8 cellular contexts compared by ENCODE assay signal in genomic region chr9:136842380-136842948, GRCh38. TPM values are rescaled to one million over a fixed set of nuclear protein-coding genes. Genes with fewer than 3 reads are reported as not detected.
DNase-seq lines count a peak whose midpoint lies in the region; ATAC-seq, FAIRE-seq and TF ChIP-seq lines count a peak whose summit lies in the region.
"Not testable (repeated sequence)": the region's sequence is repeated elsewhere in the genome, so short reads cannot be mapped to it uniquely, and the experiment has no call there.

Gene AJM1, plus strand, starts transcription at chr9:136842478. Its CDS starts 1,937 bp downstream, at chr9:136844415.

- H3K79me2 ChIP-seq in Loucy (ENCODE audit: insufficient read depth, low read length): not testable (repeated sequence)

- H2AFZ ChIP-seq in Loucy (ENCODE audit: low read length): not testable (repeated sequence)

- not testable (repeated sequence) for H3K9me3 ChIP-seq in Loucy (ENCODE audit: insufficient read depth, low read depth, low read length)

- not testable (repeated sequence) for H3K9me2 ChIP-seq in Loucy (replicated peaks; ENCODE audit: low read depth, low read length)

- DNase-seq in DMS79 treated with DMSO at 0.1 percent for 48 hours (lab: John Stamatoyannopoulos, UW) (peak; percentile 48), H54 (ENCODE audit: insufficient read length, low spot score) (peak; percentile 97), SHP77 treated with DMSO at 0.1 percent for 48 hours (lab: John Stamatoyannopoulos, UW) (peak; percentile 41), fibroblast of mammary gland (ENCODE audit: low read depth) (peak; percentile 67), natural killer cell (peak; percentile 81)
- peak; percentile 78 for DNase-seq in activated T-helper 2 cell treated with anti-CD3 and anti-CD28 coated beads, Interferon-gamma antibody, Interleukin-2, Interleukin-4, amounts not matched to agents 10 μg/mL and 5 μg/mL and 100 μg/mL, durations not matched to agents 14 hours and 24 hours and 36 hours (ENCODE audit: low spot score)
- peak; percentile 46 to 67 for DNase-seq in stimulated activated CD8-positive, alpha-beta memory T cell treated with anti-CD3 and anti-CD28 coated beads, Interleukin-7, amount 100 ng/mL, for 4 hours (ENCODE audit: low read depth in 2 of 2)

- not testable (repeated sequence) for TF ChIP-seq POLR2A in H54 (IDR thresholded peaks at IDR 0.05; ENCODE audit: low read depth, low read length)

- peaks cover 14% of the 10 kb centered on the region for H3K36me3 Mint-ChIP-seq in activated T-helper 2 cell treated with anti-CD3 and anti-CD28 coated beads, Interferon-gamma antibody, Interleukin-2, Interleukin-4, amounts not matched to agents 10 μg/mL and 5 μg/mL and 100 μg/mL, durations not matched to agents 14 hours and 24 hours and 36 hours (ENCODE audit: low read depth)
- not testable (repeated sequence) for H3K36me3 Mint-ChIP-seq in natural killer cell

- not testable (repeated sequence) for H3F3A ChIP-seq in Loucy (ENCODE audit: low read depth)

- H3K36me3 ChIP-seq in Loucy (ENCODE audit: insufficient read depth, low read length): not testable (repeated sequence)

- TF ChIP-seq CTCF in Loucy (conservative IDR thresholded peaks at IDR 0.05; ENCODE audit: low read length) (peak; percentile 73), fibroblast of mammary gland (conservative IDR thresholded peaks at IDR 0.05; ENCODE audit: control insufficient read depth, insufficient read depth, low read depth, low read length) (peak; percentile 75), natural killer cell (IDR thresholded peaks at IDR 0.05) (peak; percentile 86)

- H3K9ac ChIP-seq in Loucy (ENCODE audit: low read depth, low read length, poor library complexity, severe bottlenecking): not testable (repeated sequence)

- not testable (repeated sequence) for H3K27ac Mint-ChIP-seq in activated T-helper 2 cell treated with anti-CD3 and anti-CD28 coated beads, Interferon-gamma antibody, Interleukin-2, Interleukin-4, amounts not matched to agents 10 μg/mL and 5 μg/mL and 100 μg/mL, durations not matched to agents 14 hours and 24 hours and 36 hours
- H3K27ac Mint-ChIP-seq in natural killer cell: peak within 1 kb of the TSS; percentile 84 to 93

- peak; percentile 85 to 93 (median 85) for ATAC-seq in natural killer cell

- FAIRE-seq in H54 (lab: Jason Lieb, UNC): not testable (repeated sequence)

- not testable (repeated sequence) for H3K9me3 Mint-ChIP-seq in activated T-helper 2 cell treated with anti-CD3 and anti-CD28 coated beads, Interferon-gamma antibody, Interleukin-2, Interleukin-4, amounts not matched to agents 10 μg/mL and 5 μg/mL and 100 μg/mL, durations not matched to agents 14 hours and 24 hours and 36 hours; natural killer cell

- H3K27me3 ChIP-seq in Loucy (ENCODE audit: insufficient read depth, low read length, poor library complexity, severe bottlenecking): not testable (repeated sequence)

- peak within 1 kb of the TSS; percentile 82 for H3K4me2 ChIP-seq in Loucy (ENCODE audit: low read depth, low read length, poor library complexity, severe bottlenecking)

- not testable (repeated sequence) for H4K20me1 ChIP-seq in Loucy (ENCODE audit: insufficient read depth, low read length, poor library complexity, severe bottlenecking)

- H3K4me3 ChIP-seq in Loucy (ENCODE audit: low read length, poor library complexity, severe bottlenecking) (peak within 1 kb of the TSS; percentile 76), fibroblast of mammary gland (ENCODE audit: control insufficient read depth, low read depth, low read length) (peak within 1 kb of the TSS; percentile 38)

- H3K4me1 Mint-ChIP-seq in activated T-helper 2 cell treated with anti-CD3 and anti-CD28 coated beads, Interferon-gamma antibody, Interleukin-2, Interleukin-4, amounts not matched to agents 10 μg/mL and 5 μg/mL and 100 μg/mL, durations not matched to agents 14 hours and 24 hours and 36 hours (ENCODE audit: low read depth): not testable (repeated sequence)
- H3K4me1 Mint-ChIP-seq in natural killer cell: peaks cover 11 to 29% of the 10 kb centered on the region in 2 donors

- peak within 1 kb of the TSS; percentile 79 for H3K4me3 Mint-ChIP-seq in activated T-helper 2 cell treated with anti-CD3 and anti-CD28 coated beads, Interferon-gamma antibody, Interleukin-2, Interleukin-4, amounts not matched to agents 10 μg/mL and 5 μg/mL and 100 μg/mL, durations not matched to agents 14 hours and 24 hours and 36 hours (ENCODE audit: low read depth)
- H3K4me3 Mint-ChIP-seq in natural killer cell: peak within 1 kb of the TSS; percentile 95

- intact Hi-C loops in activated T-helper 2 cell treated with anti-CD3 and anti-CD28 coated beads, Interferon-gamma antibody, Interleukin-2, Interleukin-4, amounts not matched to agents 10 μg/mL and 5 μg/mL and 100 μg/mL, durations not matched to agents 14 hours and 24 hours and 36 hours (cut with micrococcal nuclease): loop anchor here (10.0 kb wide), 1 partner anchor 332 kb away; the partner anchor contains the start of genes LRRC26 and TMEM210
- intact Hi-C loops in natural killer cell (cut with micrococcal nuclease): loop anchor here (2.0 to 10.0 kb wide), 5 partner anchors 35 to 308 kb away; partner anchors contain the start of gene RABL6

- not testable (repeated sequence) for H3K27me3 Mint-ChIP-seq in activated T-helper 2 cell treated with anti-CD3 and anti-CD28 coated beads, Interferon-gamma antibody, Interleukin-2, Interleukin-4, amounts not matched to agents 10 μg/mL and 5 μg/mL and 100 μg/mL, durations not matched to agents 14 hours and 24 hours and 36 hours (ENCODE audit: low read depth); natural killer cell (ENCODE audit: low read depth in 2 of 2)

- not testable (repeated sequence) for H3K4me1 ChIP-seq in Loucy (ENCODE audit: insufficient read depth, low read length, poor library complexity, severe bottlenecking)

RNA-seq across cellular contexts. Expression of gene AJM1, which starts in this region (rescaled TPM):
- 5.0 and 5.1 TPM in 2 replicates for total RNA-seq in activated T-helper 2 cell treated with anti-CD3 and anti-CD28 coated beads, Interferon-gamma antibody, Interleukin-2, Interleukin-4, amounts not matched to agents 10 μg/mL and 5 μg/mL and 100 μg/mL, durations not matched to agents 14 hours and 24 hours and 36 hours
- total RNA-seq in natural killer cell: 10 to 100 TPM; 26.6 to 35.6 (median 31.5) TPM

Comparison
In these comparisons a context has a peak if more than half of its experiments do, and no peak if none do; other contexts are left out.
1. Peak in every context shown above with its lines: DNase-seq, ATAC-seq and H3K4me3 ChIP-seq.
2. DNase-seq: peak in every context shown above with its lines; median percentile 97 in H54; 81 in natural killer cell; 78 in activated T-helper 2 cell treated with anti-CD3 and anti-CD28 coated beads, Interferon-gamma antibody, Interleukin-2, Interleukin-4, amounts not matched to agents 10 μg/mL and 5 μg/mL and 100 μg/mL, durations not matched to agents 14 hours and 24 hours and 36 hours; 67 in fibroblast of mammary gland; 56 in stimulated activated CD8-positive, alpha-beta memory T cell treated with anti-CD3 and anti-CD28 coated beads, Interleukin-7, amount 100 ng/mL, for 4 hours; 48 in DMS79 treated with DMSO at 0.1 percent for 48 hours; 41 in SHP77 treated with DMSO at 0.1 percent for 48 hours.